ENCODE assay signal across 1 cellular context in the genomic region with DNA sequence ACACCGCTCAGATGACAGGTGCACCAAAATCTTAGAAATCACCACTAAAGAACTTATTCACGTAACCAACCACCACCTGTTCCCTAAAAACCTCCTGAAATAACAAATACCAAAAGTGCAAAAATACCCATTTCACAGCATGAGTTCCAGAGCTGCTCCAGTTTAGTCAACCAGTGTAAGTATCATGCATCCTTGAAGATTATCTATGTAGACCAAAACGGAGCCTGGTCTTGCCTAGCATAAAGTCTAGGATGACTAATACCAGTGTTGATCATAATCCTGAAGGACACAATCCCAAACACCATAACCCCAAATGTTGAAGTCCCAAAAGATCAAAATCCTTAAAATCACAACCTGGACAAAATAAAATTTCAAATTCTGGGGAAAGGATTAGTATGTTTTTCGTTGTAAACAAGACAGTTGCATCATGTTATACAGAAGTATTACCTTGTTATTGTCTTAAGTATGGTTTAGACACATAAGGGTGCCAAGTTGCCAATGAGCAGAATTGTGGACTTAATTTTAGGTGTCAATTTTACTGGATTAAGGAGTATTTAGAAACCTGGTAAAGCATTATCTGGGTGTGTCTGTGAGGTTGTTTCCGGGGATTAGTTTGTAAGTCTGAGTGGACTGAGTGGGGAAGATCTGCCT.
TF ChIP-seq lines count a peak whose summit lies in the region.

No MANE protein-coding gene starts in this region.

TF ChIP-seq in WTC11, 78 proteins besides CTCF, POLR2A, EP300 and RAD21 (continued from another document):
- TF ChIP-seq, protein P1, sequence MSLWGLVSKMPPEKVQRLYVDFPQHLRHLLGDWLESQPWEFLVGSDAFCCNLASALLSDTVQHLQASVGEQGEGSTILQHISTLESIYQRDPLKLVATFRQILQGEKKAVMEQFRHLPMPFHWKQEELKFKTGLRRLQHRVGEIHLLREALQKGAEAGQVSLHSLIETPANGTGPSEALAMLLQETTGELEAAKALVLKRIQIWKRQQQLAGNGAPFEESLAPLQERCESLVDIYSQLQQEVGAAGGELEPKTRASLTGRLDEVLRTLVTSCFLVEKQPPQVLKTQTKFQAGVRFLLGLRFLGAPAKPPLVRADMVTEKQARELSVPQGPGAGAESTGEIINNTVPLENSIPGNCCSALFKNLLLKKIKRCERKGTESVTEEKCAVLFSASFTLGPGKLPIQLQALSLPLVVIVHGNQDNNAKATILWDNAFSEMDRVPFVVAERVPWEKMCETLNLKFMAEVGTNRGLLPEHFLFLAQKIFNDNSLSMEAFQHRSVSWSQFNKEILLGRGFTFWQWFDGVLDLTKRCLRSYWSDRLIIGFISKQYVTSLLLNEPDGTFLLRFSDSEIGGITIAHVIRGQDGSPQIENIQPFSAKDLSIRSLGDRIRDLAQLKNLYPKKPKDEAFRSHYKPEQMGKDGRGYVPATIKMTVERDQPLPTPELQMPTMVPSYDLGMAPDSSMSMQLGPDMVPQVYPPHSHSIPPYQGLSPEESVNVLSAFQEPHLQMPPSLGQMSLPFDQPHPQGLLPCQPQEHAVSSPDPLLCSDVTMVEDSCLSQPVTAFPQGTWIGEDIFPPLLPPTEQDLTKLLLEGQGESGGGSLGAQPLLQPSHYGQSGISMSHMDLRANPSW (CRISPR knock-in tag; conservative IDR thresholded peaks at IDR 0.05; ENCODE audit: low read depth): no peak
- no peak for TF ChIP-seq ZNF532 (CRISPR knock-in tag; IDR thresholded peaks at IDR 0.05; ENCODE audit: borderline replicate concordance)
